Comparison of ENCODE assay signal across 13 cellular contexts in the genomic region with DNA sequence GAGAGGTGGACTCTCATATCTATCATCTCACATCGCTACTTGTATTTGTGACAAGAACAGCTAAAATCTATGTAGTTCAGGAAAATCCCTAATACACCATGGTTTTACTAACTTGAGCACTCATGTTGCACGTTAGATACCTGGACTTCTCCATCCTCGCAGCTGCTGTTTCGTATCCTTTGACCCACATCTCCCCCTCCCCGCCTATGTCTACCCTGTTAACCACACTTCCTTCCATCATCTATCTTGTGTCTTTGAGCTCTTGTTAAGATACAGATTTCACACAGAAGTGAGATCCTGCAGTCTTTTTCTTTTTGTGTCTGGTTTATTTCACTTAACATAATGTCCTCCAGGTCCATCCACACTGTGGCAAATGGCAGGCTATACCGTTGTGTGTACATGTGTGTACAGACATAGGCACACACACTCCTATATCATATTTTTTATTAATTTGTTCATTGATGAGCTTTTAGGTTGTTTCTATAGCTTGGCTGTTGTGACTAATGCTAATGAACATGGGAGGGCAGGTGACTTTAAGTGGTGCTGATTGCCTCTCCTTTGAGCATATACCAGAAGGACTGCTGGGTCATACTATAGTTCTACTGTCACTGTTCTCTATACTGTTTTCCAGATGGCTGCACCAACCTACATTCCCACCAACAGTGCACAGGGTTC.
DNase-seq lines count a peak whose midpoint lies in the region; ATAC-seq and FAIRE-seq lines count a peak whose summit lies in the region.
"Had no signal": no experiment of that assay in that cellular context is flagged by ENCODE, and none has a peak within 500 bp of the region (broad histone marks: within the 10 kb centered on the region; RNA-seq: fewer than 3 reads in every experiment).

No MANE protein-coding gene starts in this region.

- POLR2A ChIA-PET in naive thymus-derived CD8-positive, alpha-beta T cell (lab: Charles Lee): interaction anchor here (0.6 to 1.0 kb wide), 2 partner anchors 15 to 139 kb away, joined by 3 to 7 read pairs; no protein-coding TSS in a partner anchor

- H3K27me3 Mint-ChIP-seq in T-helper 17 cell: no peaks in the 10 kb centered on the region
- no peaks in the 10 kb centered on the region for H3K27me3 Mint-ChIP-seq in naive thymus-derived CD8-positive, alpha-beta T cell

- no peaks in the 10 kb centered on the region for H3K36me3 Mint-ChIP-seq in T-helper 17 cell (ENCODE audit: low read depth)
- H3K36me3 Mint-ChIP-seq in naive thymus-derived CD8-positive, alpha-beta T cell: peaks cover 12 to 26% (median 21%) of the 10 kb centered on the region in 3 donors
- H3K36me3 Mint-ChIP-seq: CD14-positive monocyte had no signal

- peaks cover 0 to 3% (median 0%) of the 10 kb centered on the region in 9 donors for H3K9me3 Mint-ChIP-seq in naive thymus-derived CD8-positive, alpha-beta T cell

- H3K27ac Mint-ChIP-seq in T-helper 17 cell: peak overlapping the region; percentile 67
- H3K27ac Mint-ChIP-seq in naive thymus-derived CD8-positive, alpha-beta T cell: peak overlapping the region in 1 of 10 donors; percentile 63

- no peaks in the 10 kb centered on the region for H3K9me3 ChIP-seq in T-helper 17 cell (ENCODE audit: control insufficient read depth, low read length, poor library complexity, severe bottlenecking)

- no peak for DNase-seq in GM18507 (ENCODE audit: extremely low spot score, insufficient read length, low read depth)
- no peak for DNase-seq in T-helper 17 cell
- peak in 3 of 10 donors; percentile 29 to 38 (median 31) for DNase-seq in naive thymus-derived CD8-positive, alpha-beta T cell
- DNase-seq in activated effector memory CD4-positive, alpha-beta T cell treated with Interleukin-2 at 50 U/mL for 16 hours: no peak
- no peak for DNase-seq in A172 (ENCODE audit: low spot score)
- DNase-seq: activated T-cell treated with anti-CD3 and anti-CD28 coated beads for 4 hours; HCEC 1CT; NCI-H2171 treated with DMSO at 0.1 percent for 48 hours; stimulated activated CD4-positive, alpha-beta T cell treated with anti-CD3 and anti-CD28 coated beads, Interleukin-2, amount 100 ng/mL, for 48 hours had no signal

- peak overlapping the region; percentile 78 for H3K4me3 Mint-ChIP-seq in T-helper 17 cell
- peak overlapping the region in 9 of 10 donors; percentile 1 to 52 (median 7) for H3K4me3 Mint-ChIP-seq in naive thymus-derived CD8-positive, alpha-beta T cell
- H3K4me3 Mint-ChIP-seq: CD14-positive monocyte had no signal

- FAIRE-seq in GM18507 (lab: Jason Lieb, UNC): peak; percentile 18
- FAIRE-seq: HTR-8/SVneo had no signal

- H3K4me1 Mint-ChIP-seq in T-helper 17 cell: peaks cover 19% of the 10 kb centered on the region
- H3K4me1 Mint-ChIP-seq in naive thymus-derived CD8-positive, alpha-beta T cell: peaks cover 8 to 40% (median 21%) of the 10 kb centered on the region in 4 donors
- H3K4me1 Mint-ChIP-seq: CD14-positive monocyte had no signal

- ATAC-seq in HG02642 (IDR thresholded peaks at IDR 0.05; ENCODE audit: poor library complexity, unreplicated experiment) (peak; percentile 52), T-helper 17 cell (peak; percentile 97), GM21526 (IDR thresholded peaks at IDR 0.05; ENCODE audit: low FRiP score, unreplicated experiment) (no peak)
- peak; percentile 77 to 90 for ATAC-seq in naive thymus-derived CD8-positive, alpha-beta T cell
